28 cellular contexts compared by ENCODE assay signal in the genomic region with DNA sequence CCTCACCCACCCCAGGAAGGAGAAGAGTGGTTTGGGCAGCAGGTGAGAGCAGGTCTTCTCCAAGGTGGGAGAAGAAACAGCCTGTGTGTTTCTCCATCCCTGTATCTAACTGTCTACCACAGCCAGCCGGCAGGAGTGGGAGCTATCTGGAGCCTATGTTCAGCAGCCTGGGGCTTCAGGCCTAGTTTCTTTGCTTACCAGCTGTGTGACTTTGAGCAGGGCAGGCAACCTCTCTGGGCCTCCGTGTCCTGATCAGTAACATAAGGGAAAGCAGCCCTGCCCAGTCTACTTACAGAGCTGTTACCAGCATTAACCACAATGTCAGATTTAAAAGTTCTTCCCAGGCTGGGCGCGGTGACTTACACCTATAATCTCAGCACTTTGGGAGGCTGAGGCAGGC.
"Had no signal": no experiment of that assay in that cellular context is flagged by ENCODE, and none has a peak within 500 bp of the region (broad histone marks: within the 10 kb centered on the region; RNA-seq: fewer than 3 reads in every experiment).

No MANE protein-coding gene starts in this region.

- H3K36me3 Mint-ChIP-seq: activated CD4-positive, alpha-beta memory T cell treated with anti-CD3 and anti-CD28 coated beads for 36 hours; activated naive CD4-positive, alpha-beta T cell treated with anti-CD3 and anti-CD28 coated beads, Interleukin-2, amount 50 U/mL, for 24 hours; activated naive CD8-positive, alpha-beta T cell treated with anti-CD3 and anti-CD28 coated beads for 36 hours had no signal

- H3K9me3 ChIP-seq: adrenal gland, body of pancreas, esophagus squamous epithelium, gastroesophageal sphincter had no signal

- H3K4me1 Mint-ChIP-seq: activated CD4-positive, alpha-beta T cell treated with anti-CD3 and anti-CD28 coated beads for 36 hours; activated CD4-positive, alpha-beta T cell treated with anti-CD3 and anti-CD28 coated beads, Interleukin-2, amount 10 ng/mL, durations not matched to agents 24 days and 14 days; activated naive CD4-positive, alpha-beta T cell treated with anti-CD3 and anti-CD28 coated beads, Interleukin-2, amount 50 U/mL, for 24 hours; activated naive CD8-positive, alpha-beta T cell treated with anti-CD3 and anti-CD28 coated beads, Interleukin-2, amount 50 U/mL, for 24 hours had no signal

- DNase-seq: activated CD4-positive, alpha-beta memory T cell treated with anti-CD3 and anti-CD28 coated beads for 36 hours; activated CD4-positive, alpha-beta T cell treated with anti-CD3 and anti-CD28 coated beads for 36 hours; activated CD4-positive, alpha-beta T cell treated with anti-CD3 and anti-CD28 coated beads, Interleukin-2, amount 10 ng/mL, durations not matched to agents 24 days and 14 days; activated CD4-positive, CD25-positive, alpha-beta regulatory T cell; activated CD4-positive, CD25-positive, alpha-beta regulatory T cell treated with anti-CD3 and anti-CD28 coated beads, Interleukin-2, amount 50 U/mL, for 72 hours; activated CD8-positive, alpha-beta T cell treated with anti-CD3 and anti-CD28 coated beads, Interleukin-2, amount 10 ng/mL, durations not matched to agents 7 days and 5 days; activated effector memory CD4-positive, alpha-beta T cell treated with anti-CD3 and anti-CD28 coated beads, Interleukin-2, amount 50 U/mL, for 16 hours; activated naive CD4-positive, alpha-beta T cell treated with anti-CD3 and anti-CD28 coated beads for 36 hours; activated naive CD8-positive, alpha-beta T cell treated with anti-CD3 and anti-CD28 coated beads for 36 hours; activated naive CD8-positive, alpha-beta T cell treated with anti-CD3 and anti-CD28 coated beads, Interleukin-2, amount 50 U/mL, for 24 hours; activated T-cell treated with anti-CD3 and anti-CD28 coated beads, Interleukin-2, amount 50 U/mL, for 48 hours; amygdala; aorta; body of pancreas; caudate nucleus; cortex of kidney; dermis blood vessel endothelial cell; effector CD4-positive, alpha-beta T cell; effector memory CD8-positive, alpha-beta T cell; esophagus squamous epithelium; foreskin melanocyte; T-helper 2 cell had no signal

- H3K4me3 ChIP-seq: adrenal gland, body of pancreas, esophagus squamous epithelium, gastroesophageal sphincter had no signal

- H3K27ac ChIP-seq: adrenal gland, body of pancreas, epithelial cell of prostate, esophagus squamous epithelium, gastroesophageal sphincter had no signal

- H3K9me3 Mint-ChIP-seq: activated CD4-positive, alpha-beta memory T cell treated with anti-CD3 and anti-CD28 coated beads for 36 hours; activated CD4-positive, alpha-beta T cell treated with anti-CD3 and anti-CD28 coated beads, Interleukin-2, amount 10 ng/mL, durations not matched to agents 24 days and 14 days; activated naive CD4-positive, alpha-beta T cell treated with anti-CD3 and anti-CD28 coated beads for 36 hours; activated naive CD4-positive, alpha-beta T cell treated with anti-CD3 and anti-CD28 coated beads, Interleukin-2, amount 50 U/mL, for 24 hours; activated naive CD8-positive, alpha-beta T cell treated with anti-CD3 and anti-CD28 coated beads for 36 hours; activated naive CD8-positive, alpha-beta T cell treated with anti-CD3 and anti-CD28 coated beads, Interleukin-2, amount 50 U/mL, for 24 hours; activated T-helper 1 cell treated with anti-CD3 and anti-CD28 coated beads, Interleukin-12 subunit alpha, Interleukin-12 subunit beta, Interleukin-2, Interleukin-4 antibody, amounts not matched to agents 30 ng/mL and 10 ng/mL and 1 ng/mL, durations not matched to agents 14 hours and 24 hours and 36 hours; activated T-helper 2 cell treated with anti-CD3 and anti-CD28 coated beads, Interferon-gamma antibody, Interleukin-2, Interleukin-4, amounts not matched to agents 10 μg/mL and 5 μg/mL and 100 μg/mL, durations not matched to agents 14 hours and 24 hours and 36 hours; effector memory CD8-positive, alpha-beta T cell had no signal

- H3K4me1 ChIP-seq: adrenal gland had no signal

- H3K4me3 Mint-ChIP-seq: activated CD4-positive, alpha-beta memory T cell treated with anti-CD3 and anti-CD28 coated beads for 36 hours; activated CD4-positive, alpha-beta T cell treated with anti-CD3 and anti-CD28 coated beads for 36 hours; activated CD4-positive, alpha-beta T cell treated with anti-CD3 and anti-CD28 coated beads, Interleukin-2, amount 10 ng/mL, durations not matched to agents 24 days and 14 days; activated CD8-positive, alpha-beta T cell treated with anti-CD3 and anti-CD28 coated beads, Interleukin-2, amount 10 ng/mL, durations not matched to agents 7 days and 5 days; activated naive CD4-positive, alpha-beta T cell treated with anti-CD3 and anti-CD28 coated beads for 36 hours; activated naive CD4-positive, alpha-beta T cell treated with anti-CD3 and anti-CD28 coated beads, Interleukin-2, amount 50 U/mL, for 24 hours; activated naive CD8-positive, alpha-beta T cell treated with anti-CD3 and anti-CD28 coated beads for 36 hours; activated naive CD8-positive, alpha-beta T cell treated with anti-CD3 and anti-CD28 coated beads, Interleukin-2, amount 50 U/mL, for 24 hours; activated T-helper 1 cell treated with anti-CD3 and anti-CD28 coated beads, Interleukin-12 subunit alpha, Interleukin-12 subunit beta, Interleukin-2, Interleukin-4 antibody, amounts not matched to agents 30 ng/mL and 10 ng/mL and 1 ng/mL, durations not matched to agents 14 hours and 24 hours and 36 hours; effector memory CD8-positive, alpha-beta T cell had no signal

- H3K27ac Mint-ChIP-seq: activated CD4-positive, alpha-beta memory T cell treated with anti-CD3 and anti-CD28 coated beads for 36 hours; activated CD4-positive, alpha-beta T cell treated with anti-CD3 and anti-CD28 coated beads for 36 hours; activated CD4-positive, alpha-beta T cell treated with anti-CD3 and anti-CD28 coated beads, Interleukin-2, amount 10 ng/mL, durations not matched to agents 24 days and 14 days; activated CD8-positive, alpha-beta T cell treated with anti-CD3 and anti-CD28 coated beads, Interleukin-2, amount 10 ng/mL, durations not matched to agents 7 days and 5 days; activated naive CD4-positive, alpha-beta T cell treated with anti-CD3 and anti-CD28 coated beads for 36 hours; activated naive CD8-positive, alpha-beta T cell treated with anti-CD3 and anti-CD28 coated beads for 36 hours; activated naive CD8-positive, alpha-beta T cell treated with anti-CD3 and anti-CD28 coated beads, Interleukin-2, amount 50 U/mL, for 24 hours; activated T-helper 1 cell treated with anti-CD3 and anti-CD28 coated beads, Interleukin-12 subunit alpha, Interleukin-12 subunit beta, Interleukin-2, Interleukin-4 antibody, amounts not matched to agents 30 ng/mL and 10 ng/mL and 1 ng/mL, durations not matched to agents 14 hours and 24 hours and 36 hours; activated T-helper 2 cell treated with anti-CD3 and anti-CD28 coated beads, Interferon-gamma antibody, Interleukin-2, Interleukin-4, amounts not matched to agents 10 μg/mL and 5 μg/mL and 100 μg/mL, durations not matched to agents 14 hours and 24 hours and 36 hours; effector memory CD8-positive, alpha-beta T cell had no signal

- H3K27me3 ChIP-seq: adrenal gland, body of pancreas, esophagus squamous epithelium, gastroesophageal sphincter had no signal

- ATAC-seq: activated CD4-positive, alpha-beta T cell treated with anti-CD3 and anti-CD28 coated beads for 36 hours; activated CD8-positive, alpha-beta T cell treated with anti-CD3 and anti-CD28 coated beads, Interleukin-2, amount 10 ng/mL, durations not matched to agents 7 days and 5 days; activated naive CD8-positive, alpha-beta T cell treated with anti-CD3 and anti-CD28 coated beads, Interleukin-2, amount 50 U/mL, for 24 hours; body of pancreas; effector memory CD8-positive, alpha-beta T cell; gastroesophageal sphincter had no signal

- H3K36me3 ChIP-seq: adrenal gland, esophagus squamous epithelium, gastroesophageal sphincter had no signal
